7 cellular contexts compared by ENCODE assay signal in the genomic region with DNA sequence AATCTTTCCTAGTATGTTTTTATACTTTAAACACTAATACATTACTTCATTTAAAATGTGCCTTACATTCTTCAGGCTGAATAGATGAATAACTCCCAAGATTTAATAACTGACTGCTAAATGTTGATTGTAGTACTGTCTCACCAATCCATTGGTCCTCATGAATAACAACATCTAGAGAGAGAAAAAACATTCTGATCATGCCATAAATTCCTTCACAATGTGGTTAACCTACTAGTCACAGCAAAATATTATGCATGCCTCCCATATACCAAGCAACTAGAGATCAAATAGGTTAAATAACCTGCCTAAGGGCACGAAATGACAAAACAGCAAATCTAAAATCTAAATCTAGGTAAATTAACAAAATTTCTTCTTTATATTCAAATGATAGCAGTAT.
DNase-seq lines count a peak whose midpoint lies in the region; ATAC-seq, FAIRE-seq and TF ChIP-seq lines count a peak whose summit lies in the region.
"Not testable (repeated sequence)": the region's sequence is repeated elsewhere in the genome, so short reads cannot be mapped to it uniquely, and the experiment has no call there.

No MANE protein-coding gene starts in this region.

- not testable (repeated sequence) for TF ChIP-seq RAD21 in HCT116 (IDR thresholded peaks at IDR 0.05; ENCODE audit: low read depth); IMR-90 (IDR thresholded peaks at IDR 0.05; ENCODE audit: low read length)

- H3K18ac ChIP-seq in IMR-90 (ENCODE audit: low read depth, low read length) = not testable (repeated sequence)

- CTCF ChIA-PET in Caco-2 (lab: Charles Lee); HCT116 (lab: Charles Lee); IMR-90 (lab: Yijun Ruan, JAX): not testable (repeated sequence)

- not testable (repeated sequence) for H2BK120ac ChIP-seq in IMR-90 (ENCODE audit: low read depth, low read length)

- H4K8ac ChIP-seq in IMR-90 (ENCODE audit: low read depth in 2 of 2, low read length in 2 of 2) = not testable (repeated sequence)

- not testable (repeated sequence) for H3K4me3 ChIP-seq in Caco-2 (ENCODE audit: low read depth, low read length); HCT116 (replicated peaks in 1 of 2; ENCODE audit: low read depth in 1 of 2, low read length in 2 of 2); IMR-90 (ENCODE audit: insufficient read depth, low read depth, low read length); upper lobe of right lung

- H3K79me1 ChIP-seq in IMR-90 (ENCODE audit: low read depth in 1 of 2, low read length in 2 of 2) = not testable (repeated sequence)

- H3K4ac ChIP-seq in IMR-90 (ENCODE audit: low read depth, low read length) = not testable (repeated sequence)

- FAIRE-seq in RCC 7860 (lab: Jason Lieb, UNC) = peak; percentile 96

- not testable (repeated sequence) for TF ChIP-seq POLR2A in HCT116 (IDR thresholded peaks at IDR 0.05; ENCODE audit: borderline replicate concordance, extremely low read depth, insufficient read depth, insufficient read length); IMR-90 (IDR thresholded peaks at IDR 0.05; ENCODE audit: low read depth, low read length)

- dilution Hi-C loops in IMR-90 (cut with HindIII; ENCODE audit: low sequenced_read_pairs, unreplicated experiment) = not testable (repeated sequence)

- not testable (repeated sequence) for H2BK20ac ChIP-seq in IMR-90 (ENCODE audit: low read depth, low read length)

- not testable (repeated sequence) for H2AFZ ChIP-seq in HCT116 (ENCODE audit: low read depth, low read length, poor library complexity, severe bottlenecking); IMR-90 (replicated peaks; ENCODE audit: low read length, poor library complexity)

- RAD21 ChIA-PET in HCT116 (lab: Charles Lee; ENCODE audit: low non-redundant PET in 1 of 2, low total read pairs in 2 of 2, uncharacterized antibody in 2 of 2, unreplicated experiment in 2 of 2) = not testable (repeated sequence)

- DNase-seq in Caco-2 = peak in 1 of 2 experiments; percentile 47
- not testable (repeated sequence) for DNase-seq in HCT116 (ENCODE audit: low read depth, low spot score); IMR-90; RCC 7860 (ENCODE audit: low spot score); foreskin keratinocyte; upper lobe of right lung

- H2BK5ac ChIP-seq in IMR-90 (ENCODE audit: low read depth, low read length, poor library complexity, severe bottlenecking) = not testable (repeated sequence)

- H2AK9ac ChIP-seq in IMR-90 (replicated peaks; ENCODE audit: low read depth, low read length, poor library complexity) = not testable (repeated sequence)

- ATAC-seq in HCT116 (peak; percentile 42; the same call in 1 of the 2 replicates), IMR-90 (ENCODE audit: low read depth) (peak; percentile 88), SK-N-SH treated with all-trans-retinoic acid at 6 μM for 48 hours (peak; percentile 73), foreskin keratinocyte (peak; percentile 75), upper lobe of right lung (peak; percentile 53)

- H3K27ac Mint-ChIP-seq in Caco-2 (ENCODE audit: unreplicated experiment) = peak overlapping the region; percentile 57

- not testable (repeated sequence) for H3K23ac ChIP-seq in IMR-90 (ENCODE audit: low read depth, low read length)

- H3K27me3 Mint-ChIP-seq in Caco-2 (ENCODE audit: insufficient read depth, unreplicated experiment) = not testable (repeated sequence)

- H4K91ac ChIP-seq in IMR-90 (ENCODE audit: insufficient read depth, low read depth, low read length) = not testable (repeated sequence)

- H3K14ac ChIP-seq in IMR-90 (replicated peaks; ENCODE audit: low read depth, low read length) = not testable (repeated sequence)

- in situ Hi-C loops in IMR-90 (cut with MboI; ENCODE audit: low sequenced_read_pairs) = not testable (repeated sequence)

- not testable (repeated sequence) for H4K20me1 ChIP-seq in HCT116 (ENCODE audit: insufficient read depth); IMR-90 (ENCODE audit: insufficient read depth, low read length)

- not testable (repeated sequence) for H3K27ac ChIP-seq in HCT116 (ENCODE audit: low read depth, low read length); IMR-90 (ENCODE audit: insufficient read depth, low read length); foreskin keratinocyte; upper lobe of right lung

- H3K36me3 ChIP-seq in Caco-2 (ENCODE audit: control insufficient read depth, insufficient read depth, low read length); HCT116 (ENCODE audit: control insufficient read depth in 1 of 2, insufficient read depth in 2 of 2, low read length in 2 of 2); IMR-90 (ENCODE audit: control insufficient read depth, insufficient read depth, low read length); upper lobe of right lung: not testable (repeated sequence)

- H4K5ac ChIP-seq in IMR-90 (ENCODE audit: low read depth, low read length) = not testable (repeated sequence)

- WGBS in IMR-90 (ENCODE audit: extremely low coverage in 2 of 2, insufficient read length in 1 of 2), 2 experiments = no CpG with 5 or more reads among the region's 1 CpG

- not testable (repeated sequence) for H3K4me2 ChIP-seq in HCT116 (ENCODE audit: low read length); IMR-90 (ENCODE audit: low read depth, low read length)

- peaks cover 13% of the 10 kb centered on the region for H3K4me1 Mint-ChIP-seq in Caco-2 (ENCODE audit: low read depth, unreplicated experiment)

- H3K9me2 ChIP-seq in HCT116 (ENCODE audit: insufficient read depth) = not testable (repeated sequence)

- H2BK15ac ChIP-seq in IMR-90 (ENCODE audit: low read depth, low read length) = not testable (repeated sequence)

- peak overlapping the region; percentile 61 for H3K4me3 Mint-ChIP-seq in Caco-2 (ENCODE audit: unreplicated experiment)

- not testable (repeated sequence) for H3K56ac ChIP-seq in IMR-90 (ENCODE audit: extremely low read depth, insufficient read depth, low read length)

- not testable (repeated sequence) for H3K27me3 ChIP-seq in Caco-2 (replicated peaks; ENCODE audit: control insufficient read depth, insufficient read depth, low read length); HCT116 (ENCODE audit: insufficient read depth, low read length); IMR-90 (ENCODE audit: control insufficient read depth, insufficient read depth, low read length); foreskin keratinocyte; upper lobe of right lung

- BruUV-seq in Caco-2 (replicated peaks; lab: Mats Ljungman, UMichigan); HCT116 (replicated peaks; lab: Mats Ljungman, UMichigan); IMR-90 (replicated peaks; lab: Mats Ljungman, UMichigan): not testable (repeated sequence)

- H2AK5ac ChIP-seq in IMR-90 (ENCODE audit: low read depth, low read length) = not testable (repeated sequence)

- TF ChIP-seq CTCF in Caco-2 (IDR thresholded peaks at IDR 0.05; ENCODE audit: insufficient read depth in 1 of 2, low read depth in 1 of 2, low read length in 1 of 2, severe bottlenecking in 1 of 2, unreplicated experiment in 1 of 2); HCT116 (IDR thresholded peaks at IDR 0.05 in 2 of 3, conservative IDR thresholded peaks at IDR 0.05 in 1 of 3; ENCODE audit: borderline replicate concordance in 1 of 3, insufficient read depth in 1 of 3, low read depth in 2 of 3, low read length in 2 of 3); IMR-90 (conservative IDR thresholded peaks at IDR 0.05; ENCODE audit: low read depth, low read length); foreskin keratinocyte (conservative IDR thresholded peaks at IDR 0.05); upper lobe of right lung (IDR thresholded peaks at IDR 0.05): not testable (repeated sequence)

- H3K9ac ChIP-seq in HCT116 (ENCODE audit: low read length); IMR-90 (ENCODE audit: low read depth, low read length): not testable (repeated sequence)

- intact Hi-C loops in Caco-2 (cut with micrococcal nuclease; ENCODE audit: unreplicated experiment); HCT116 (cut with micrococcal nuclease); IMR-90 (cut with micrococcal nuclease); upper lobe of right lung (cut with DNase I): not testable (repeated sequence)

- H3K36me3 Mint-ChIP-seq in Caco-2 (ENCODE audit: insufficient read depth, unreplicated experiment) = not testable (repeated sequence)

- not testable (repeated sequence) for H3K9me3 Mint-ChIP-seq in Caco-2 (ENCODE audit: unreplicated experiment)

- H3K4me1 ChIP-seq in Caco-2; HCT116 (ENCODE audit: control insufficient read depth in 1 of 2, insufficient read depth in 2 of 2, low read length in 2 of 2); IMR-90 (ENCODE audit: control insufficient read depth, insufficient read depth, low read length); foreskin keratinocyte; upper lobe of right lung: not testable (repeated sequence)

- POLR2A ChIA-PET in Caco-2 (lab: Charles Lee); HCT116 (lab: Charles Lee); IMR-90 (lab: Charles Lee; ENCODE audit: unreplicated experiment): not testable (repeated sequence)

- not testable (repeated sequence) for H3K9me1 ChIP-seq in IMR-90 (ENCODE audit: insufficient read depth, low read length)

- H3K9me3 ChIP-seq in Caco-2; HCT116 (ENCODE audit: control insufficient read depth in 1 of 2, insufficient read depth in 1 of 2, low read depth in 1 of 2, low read length in 2 of 2); IMR-90 (ENCODE audit: control insufficient read depth, insufficient read depth, low read length); upper lobe of right lung: not testable (repeated sequence)

- not testable (repeated sequence) for H3K79me2 ChIP-seq in HCT116 (ENCODE audit: insufficient read depth, low read length)
